In the genomic region with DNA sequence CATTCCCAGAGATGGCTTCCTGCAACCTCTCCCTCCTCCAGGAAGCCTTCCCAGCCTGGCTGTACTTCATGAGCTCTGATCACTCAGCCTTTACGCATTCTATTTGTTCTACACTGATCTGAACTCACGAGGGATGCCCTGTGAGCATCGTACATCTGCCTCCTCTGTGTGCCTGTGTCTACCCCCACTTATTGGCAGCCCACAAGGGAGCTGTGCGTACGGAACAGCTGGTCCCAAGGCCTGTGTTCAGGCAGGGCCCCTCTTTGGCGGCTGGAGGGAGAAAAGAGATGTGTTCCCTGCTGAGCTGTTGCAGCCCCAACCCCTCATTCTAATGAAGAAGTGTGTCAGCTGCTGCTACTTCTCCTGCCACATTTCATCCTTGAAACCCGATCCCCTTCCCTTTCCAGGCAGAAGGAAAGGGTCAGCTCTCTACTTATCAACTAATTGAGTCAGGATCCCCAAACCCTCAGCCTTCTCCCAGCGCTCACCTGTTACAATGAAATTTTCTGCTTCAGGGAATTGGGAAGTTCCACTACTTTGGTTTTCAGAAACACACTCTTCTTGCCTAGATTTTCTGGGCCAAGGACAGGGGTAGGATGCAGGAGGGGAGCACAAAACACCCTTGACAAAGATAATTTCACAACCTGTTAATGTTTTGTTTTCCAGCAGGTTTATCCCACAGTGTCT, we compare ENCODE assay signal across 15 cellular contexts. TPM values are rescaled to one million over a fixed set of nuclear protein-coding genes. Genes with fewer than 3 reads are reported as not detected.
DNase-seq lines count a peak whose midpoint lies in the region; ATAC-seq and TF ChIP-seq lines count a peak whose summit lies in the region.
"Had no signal": no experiment of that assay in that cellular context is flagged by ENCODE, and none has a peak within 500 bp of the region (broad histone marks: within the 10 kb centered on the region; RNA-seq: fewer than 3 reads in every experiment).

No MANE protein-coding gene starts in this region.

- H3K27ac ChIP-seq in BLaER1 (no peak overlapping the region), RWPE1 (0 out of 2 replicates have a peak overlapping the region, but pooled peaks have one; percentile 10), PC-9 (no peak overlapping the region)

- no peaks in the 10 kb centered on the region for H3K9me3 Mint-ChIP-seq in stimulated activated memory B cell treated with anti-CD40 and anti-IgM and Interleukin-4, amounts not matched to agents 10 μg/mL and 1 μg/mL and 100 μg/mL, for 72 hours
- H3K9me3 Mint-ChIP-seq: CD8-positive, alpha-beta memory T cell; naive thymus-derived CD4-positive, alpha-beta T cell had no signal

- CTCF ChIA-PET in RWPE1 (lab: Yijun Ruan, JAX) (interaction anchor here (1.1 kb wide), 1 partner anchor 11 kb away, joined by 3 read pairs; no protein-coding TSS in a partner anchor), PC-9 (lab: Charles Lee) (interaction anchor here (0.6 kb wide), 1 partner anchor 515 kb away, joined by 3 read pairs; no protein-coding TSS in a partner anchor)

- H3K4me3 ChIP-seq in BLaER1 (no peak overlapping the region), PC-9 (no peak overlapping the region)
- H3K4me3 ChIP-seq: transverse colon had no signal

- TF ChIP-seq CTCF in RWPE1 (conservative IDR thresholded peaks at IDR 0.05; ENCODE audit: low read depth) (no peak), PC-9 (conservative IDR thresholded peaks at IDR 0.05) (no peak)

- H3K79me2 ChIP-seq in PC-9 (ENCODE audit: low read depth) = no peaks in the 10 kb centered on the region

- POLR2A ChIA-PET in RWPE1 (lab: Yijun Ruan, JAX; ENCODE audit: low non-redundant PET) (no interaction called here), PC-9 (lab: Charles Lee; ENCODE audit: unreplicated experiment) (no interaction called here)

- peaks cover 16% of the 10 kb centered on the region for H3K27me3 Mint-ChIP-seq in stimulated activated memory B cell treated with anti-CD40 and anti-IgM and Interleukin-4, amounts not matched to agents 10 μg/mL and 1 μg/mL and 100 μg/mL, for 72 hours

- no TSS peak for BruUV-seq in PC-9 (replicated peaks; lab: Mats Ljungman, UMichigan)

- DNase-seq in NCI-H1092 (lab: John Stamatoyannopoulos, UW) = peak; percentile 86
- no peak for DNase-seq in RWPE1 (ENCODE audit: low spot score)
- DNase-seq in left kidney (ENCODE audit: low read depth, low spot score) = peak; percentile 83
- DNase-seq in PC-9 = no peak
- DNase-seq in foreskin melanocyte = no peak
- DNase-seq in NK-92 (lab: John Stamatoyannopoulos, UW; ENCODE audit: unreplicated experiment) = no peak
- DNase-seq: activated gamma-delta T cell; CD8-positive, alpha-beta memory T cell; cortex of kidney; OCI-M1; stimulated activated CD4-positive, alpha-beta T cell treated with anti-CD3 and anti-CD28 coated beads, Interleukin-2, amount 100 ng/mL, for 48 hours; transverse colon had no signal

- no peak for ATAC-seq in stimulated activated memory B cell treated with anti-CD40 and anti-IgM and Interleukin-4, amounts not matched to agents 10 μg/mL and 1 μg/mL and 100 μg/mL, for 72 hours
- ATAC-seq: naive thymus-derived CD4-positive, alpha-beta T cell had no signal

- H3K4me2 ChIP-seq in BLaER1 (peak overlapping the region; percentile 95), PC-9 (no peak overlapping the region)

- H3K36me3 ChIP-seq in BLaER1 (no peaks in the 10 kb centered on the region), PC-9 (ENCODE audit: low read depth) (no peaks in the 10 kb centered on the region)
- H3K36me3 ChIP-seq: transverse colon had no signal

- H3K4me3 Mint-ChIP-seq in stimulated activated memory B cell treated with anti-CD40 and anti-IgM and Interleukin-4, amounts not matched to agents 10 μg/mL and 1 μg/mL and 100 μg/mL, for 72 hours = no peak overlapping the region
- H3K4me3 Mint-ChIP-seq: CD8-positive, alpha-beta memory T cell; naive thymus-derived CD4-positive, alpha-beta T cell had no signal

- H3K27ac Mint-ChIP-seq in stimulated activated memory B cell treated with anti-CD40 and anti-IgM and Interleukin-4, amounts not matched to agents 10 μg/mL and 1 μg/mL and 100 μg/mL, for 72 hours = no peak overlapping the region
- H3K27ac Mint-ChIP-seq: CD8-positive, alpha-beta memory T cell; naive thymus-derived CD4-positive, alpha-beta T cell had no signal

- intact Hi-C loops in PC-9 (cut with micrococcal nuclease; ENCODE audit: unreplicated experiment) = no loop called here

- H2AFZ ChIP-seq in PC-9 = no peak overlapping the region

- no peaks in the 10 kb centered on the region for H3K9me3 ChIP-seq in BLaER1
- H3K9me3 ChIP-seq in PC-9 (ENCODE audit: insufficient read depth, low read depth) = no peaks in the 10 kb centered on the region
- H3K9me3 ChIP-seq: transverse colon had no signal

- peaks cover 37% of the 10 kb centered on the region for H3K4me1 Mint-ChIP-seq in stimulated activated memory B cell treated with anti-CD40 and anti-IgM and Interleukin-4, amounts not matched to agents 10 μg/mL and 1 μg/mL and 100 μg/mL, for 72 hours

- no peaks in the 10 kb centered on the region; the same call in 1 of the 2 replicates for H3F3A ChIP-seq in PC-9 (ENCODE audit: insufficient read depth, low read depth)

- peaks cover 28% of the 10 kb centered on the region for H3K27me3 ChIP-seq in BLaER1
- H3K27me3 ChIP-seq in PC-9 (ENCODE audit: insufficient read depth, low read depth) = peaks cover 5% of the 10 kb centered on the region; the same call in 1 of the 2 replicates

- no peak overlapping the region for H3K9ac ChIP-seq in BLaER1

- H3K36me3 Mint-ChIP-seq in stimulated activated memory B cell treated with anti-CD40 and anti-IgM and Interleukin-4, amounts not matched to agents 10 μg/mL and 1 μg/mL and 100 μg/mL, for 72 hours = no peaks in the 10 kb centered on the region
- H3K36me3 Mint-ChIP-seq: naive thymus-derived CD4-positive, alpha-beta T cell had no signal

- H4K20me1 ChIP-seq in BLaER1 = peaks cover 12% of the 10 kb centered on the region
- H4K20me1 ChIP-seq in PC-9 (ENCODE audit: insufficient read depth) = 0 out of 2 replicates have a peak, but pooled peaks cover 3% of the 10 kb centered on the region

- H3K4me1 ChIP-seq in BLaER1 (peaks cover 76% of the 10 kb centered on the region), PC-9 (replicated peaks; ENCODE audit: insufficient read depth) (peaks cover 13% of the 10 kb centered on the region)

- no peaks in the 10 kb centered on the region for H3K9me2 ChIP-seq in PC-9 (ENCODE audit: insufficient read depth)

RNA-seq across cellular contexts. Expression of a gene that starts 3.2 kb away (rescaled TPM):
- 0.53 and 1.4 TPM in 2 replicates for total RNA-seq in PC-9 (2021)

RNA-seq across cellular contexts. Expression of a gene that starts 19.7 kb away (rescaled TPM):
- 8.4 and 8.9 TPM in 2 replicates for total RNA-seq in PC-9 (2021)

Comparison
In these comparisons a context has a peak if more than half of its experiments do, and no peak if none do; other contexts are left out.
1. DNase-seq: peak in NCI-H1092 (single experiment) and left kidney (single experiment); none in RWPE1 (single experiment), PC-9 (0 of 2), foreskin melanocyte (single experiment) and NK-92 (single experiment).